ENCODE assay signal across 16 cellular contexts in genomic region chr6:72783035-72783434, GRCh38.
"Had no signal": no experiment of that assay in that cellular context is flagged by ENCODE, and none has a peak within 500 bp of the region (broad histone marks: within the 10 kb centered on the region; RNA-seq: fewer than 3 reads in every experiment).

No MANE protein-coding gene starts in this region.

- H3K9me3 ChIP-seq: left ventricle myocardium inferior, testis had no signal

- FAIRE-seq: frontal cortex had no signal

- H3K27ac Mint-ChIP-seq: activated naive CD4-positive, alpha-beta T cell treated with anti-CD3 and anti-CD28 coated beads, Interleukin-2, amount 50 U/mL, for 24 hours; memory B cell; naive thymus-derived CD8-positive, alpha-beta T cell; stimulated activated memory B cell treated with anti-CD40 and anti-IgM and Interleukin-4, amounts not matched to agents 10 μg/mL and 1 μg/mL and 100 μg/mL, for 72 hours; T-helper 1 cell treated with Interleukin-12 subunit alpha and Interleukin-12 subunit beta and Interleukin-4 antibody, amounts not matched to agents 30 μg/mL and 1 μg/mL, for 36 hours; type B pancreatic cell had no signal

- H3K9me3 Mint-ChIP-seq: activated naive CD4-positive, alpha-beta T cell treated with anti-CD3 and anti-CD28 coated beads, Interleukin-2, amount 50 U/mL, for 24 hours; memory B cell; naive thymus-derived CD8-positive, alpha-beta T cell; stimulated activated memory B cell treated with anti-CD40 and anti-IgM and Interleukin-4, amounts not matched to agents 10 μg/mL and 1 μg/mL and 100 μg/mL, for 72 hours; T-helper 1 cell treated with Interleukin-12 subunit alpha and Interleukin-12 subunit beta and Interleukin-4 antibody, amounts not matched to agents 30 μg/mL and 1 μg/mL, for 36 hours; type B pancreatic cell had no signal

- DNase-seq: activated CD4-positive, alpha-beta T cell treated with anti-CD3 and anti-CD28 coated beads, Interleukin-2, amount 50 U/mL, for 48 hours; activated CD4-positive, CD25-positive, alpha-beta regulatory T cell treated with anti-CD3 and anti-CD28 coated beads, Interleukin-2, amount 50 U/mL, for 72 hours; activated gamma-delta T cell; caudate nucleus; dorsolateral prefrontal cortex; head of caudate nucleus; left ventricle myocardium inferior; naive thymus-derived CD8-positive, alpha-beta T cell; stimulated activated CD4-positive, alpha-beta T cell treated with anti-CD3 and anti-CD28 coated beads, Interleukin-4, amount 100 ng/mL, for 4 hours; testis had no signal

- H3K27me3 ChIP-seq: dorsolateral prefrontal cortex, testis had no signal

- H3K4me3 ChIP-seq: dorsolateral prefrontal cortex, left ventricle myocardium inferior, testis had no signal

- H3K4me1 ChIP-seq: left ventricle myocardium inferior had no signal

- H3K4me1 Mint-ChIP-seq: stimulated activated memory B cell treated with anti-CD40 and anti-IgM and Interleukin-4, amounts not matched to agents 10 μg/mL and 1 μg/mL and 100 μg/mL, for 72 hours had no signal

- H3K36me3 Mint-ChIP-seq: stimulated activated memory B cell treated with anti-CD40 and anti-IgM and Interleukin-4, amounts not matched to agents 10 μg/mL and 1 μg/mL and 100 μg/mL, for 72 hours; type B pancreatic cell had no signal

- H3K4me3 Mint-ChIP-seq: activated naive CD4-positive, alpha-beta T cell treated with anti-CD3 and anti-CD28 coated beads, Interleukin-2, amount 50 U/mL, for 24 hours; memory B cell; naive thymus-derived CD8-positive, alpha-beta T cell; stimulated activated memory B cell treated with anti-CD40 and anti-IgM and Interleukin-4, amounts not matched to agents 10 μg/mL and 1 μg/mL and 100 μg/mL, for 72 hours; T-helper 1 cell treated with Interleukin-12 subunit alpha and Interleukin-12 subunit beta and Interleukin-4 antibody, amounts not matched to agents 30 μg/mL and 1 μg/mL, for 36 hours; type B pancreatic cell had no signal

- H3K36me3 ChIP-seq: left ventricle myocardium inferior had no signal

- H3K27ac ChIP-seq: left ventricle myocardium inferior had no signal

- H3K27me3 Mint-ChIP-seq: activated naive CD4-positive, alpha-beta T cell treated with anti-CD3 and anti-CD28 coated beads, Interleukin-2, amount 50 U/mL, for 24 hours; memory B cell; naive thymus-derived CD8-positive, alpha-beta T cell; stimulated activated memory B cell treated with anti-CD40 and anti-IgM and Interleukin-4, amounts not matched to agents 10 μg/mL and 1 μg/mL and 100 μg/mL, for 72 hours; type B pancreatic cell had no signal
